In the genomic region with DNA sequence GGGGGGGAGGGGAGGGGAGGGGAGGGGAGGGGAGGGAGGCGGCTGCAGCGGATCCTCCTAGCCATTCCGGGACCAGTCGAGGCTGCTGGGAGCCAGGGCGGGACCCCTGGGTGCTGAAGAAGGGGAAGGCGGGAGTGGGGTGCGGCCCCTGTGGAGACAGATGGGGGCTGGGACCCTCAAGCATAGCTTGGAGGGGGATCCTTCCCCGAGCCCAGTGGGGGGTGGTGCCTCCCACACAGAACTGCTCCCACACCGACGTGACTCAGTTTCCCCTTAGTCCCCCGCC, we compare ENCODE assay signal across 8 cellular contexts. TPM values are rescaled to one million over a fixed set of nuclear protein-coding genes. Genes with fewer than 3 reads are reported as not detected.
DNase-seq lines count a peak whose midpoint lies in the region; ATAC-seq and TF ChIP-seq lines count a peak whose summit lies in the region.

No MANE protein-coding gene starts in this region.

- H3K27ac ChIP-seq in VCaP (peak overlapping the region; percentile 80), gastroesophageal sphincter (peak overlapping the region; percentile 96 to 99 (median 99)), skeletal muscle tissue (ENCODE audit: low read depth, low read length) (peak overlapping the region; percentile 99)

- peak overlapping the region; percentile 77 to 97 (median 87) for H3K9ac ChIP-seq in skeletal muscle tissue (ENCODE audit: low read depth in 1 of 3, low read length in 3 of 3)

- ATAC-seq in GM19351 (IDR thresholded peaks at IDR 0.05; ENCODE audit: unreplicated experiment) (peak; percentile 3), gastroesophageal sphincter (no peak), GM18498 (IDR thresholded peaks at IDR 0.05; ENCODE audit: unreplicated experiment) (no peak), HG03571 (IDR thresholded peaks at IDR 0.05; ENCODE audit: unreplicated experiment) (no peak), HG03442 (IDR thresholded peaks at IDR 0.05; ENCODE audit: unreplicated experiment) (no peak)

- H3K4me1 ChIP-seq in gastroesophageal sphincter (peaks cover 5 to 74% (median 58%) of the 10 kb centered on the region in 3 donors), skeletal muscle tissue (ENCODE audit: control insufficient read depth in 3 of 3, insufficient read depth in 3 of 3, low read length in 3 of 3) (peaks cover 50 to 76% (median 75%) of the 10 kb centered on the region in 3 donors)

- no CpG with 5 or more reads among the region's 11 CpGs for WGBS in gastroesophageal sphincter (ENCODE audit: low coverage in 1 of 2), 2 donors

- no peak for TF ChIP-seq POLR2A in gastroesophageal sphincter (IDR thresholded peaks at IDR 0.05)

- no peak for TF ChIP-seq CTCF in VCaP (conservative IDR thresholded peaks at IDR 0.05)
- TF ChIP-seq CTCF in gastroesophageal sphincter (IDR thresholded peaks at IDR 0.05), result no peak

- H3K27me3 ChIP-seq in gastroesophageal sphincter (no peaks in the 10 kb centered on the region), skeletal muscle tissue (ENCODE audit: control insufficient read depth in 3 of 3, insufficient read depth in 3 of 3, low read length in 3 of 3) (no peaks in the 10 kb centered on the region)

- no peak for TF ChIP-seq EP300 in gastroesophageal sphincter (IDR thresholded peaks at IDR 0.05)

- H3K36me3 ChIP-seq in gastroesophageal sphincter (peaks cover 0 to 11% of the 10 kb centered on the region in 2 donors), skeletal muscle tissue (ENCODE audit: control insufficient read depth in 3 of 3, insufficient read depth in 3 of 3, low read length in 3 of 3) (peaks cover 21 to 29% (median 26%) of the 10 kb centered on the region in 3 donors)

- no peaks in the 10 kb centered on the region for H3K9me3 ChIP-seq in gastroesophageal sphincter
- H3K9me3 ChIP-seq in skeletal muscle tissue (ENCODE audit: control insufficient read depth in 3 of 3, low read length in 3 of 3), result no peaks in the 10 kb centered on the region

- H3K4me3 ChIP-seq in gastroesophageal sphincter (peak overlapping the region; percentile 80 to 97), skeletal muscle tissue (ENCODE audit: low read length in 3 of 3) (peak overlapping the region; percentile 75 to 89 (median 88))

- DNase-seq in occipital lobe (lab: John Stamatoyannopoulos, UW), result no peak

RNA-seq across cellular contexts. Expression of a gene that starts 0.5 kb away (rescaled TPM):
- total RNA-seq in gastroesophageal sphincter (100 to 1,000 TPM; 336 to 863 (median 437) TPM), skeletal muscle tissue (44.9 TPM), occipital lobe (7.8 TPM)

RNA-seq across cellular contexts. Expression of a gene that starts 12.7 kb away (rescaled TPM):
- 10 to 100 TPM in 1 of 4 donors, 1 to 10 TPM in 3; 6.1 to 16.6 (median 6.6) TPM for total RNA-seq in gastroesophageal sphincter
- total RNA-seq in skeletal muscle tissue, result 5.7 TPM
- total RNA-seq in occipital lobe, result 3.0 TPM

RNA-seq across cellular contexts. Expression of a gene that starts 19.8 kb away (rescaled TPM):
- 10 to 100 TPM; 64.5 to 80.8 (median 68.5) TPM for total RNA-seq in gastroesophageal sphincter
- 33.9 TPM for total RNA-seq in skeletal muscle tissue
- 63.5 TPM for total RNA-seq in occipital lobe

RNA-seq across cellular contexts. Expression of a gene that starts 23.5 kb away (rescaled TPM):
- 100 to 1,000 TPM in 3 of 4 donors, 10 to 100 TPM in 1; 87.1 to 154 (median 124) TPM for total RNA-seq in gastroesophageal sphincter
- total RNA-seq in skeletal muscle tissue, result 108 TPM
- total RNA-seq in occipital lobe, result 170 TPM

RNA-seq across cellular contexts. Expression of a gene that starts 50.3 kb away (rescaled TPM):
- total RNA-seq in gastroesophageal sphincter (1 to 10 TPM in 3 of 4 donors, not detected in 1; 1.6 to 2.7 (median 2.2) TPM), skeletal muscle tissue (0.52 TPM), occipital lobe (11.7 TPM)
